ENCODE assay signal across 8 cellular contexts in genomic region chr9:127734747-127735529, GRCh38. TPM values are rescaled to one million over a fixed set of nuclear protein-coding genes. Genes with fewer than 3 reads are reported as not detected.
A peak's percentile ranks its signal among the peaks of the same experiment; 100 is the strongest.
DNase-seq lines count a peak whose midpoint lies in the region; ATAC-seq and TF ChIP-seq lines count a peak whose summit lies in the region.

TOR2A (minus strand) TSS chr9:127735294; CDS start chr9:127735270, 24 bp downstream.

- H3K4me3 ChIP-seq in WERI-Rb-1 (ENCODE audit: low read depth, low read length): peak within 1 kb of the TSS; percentile 69
- peak within 1 kb of the TSS; percentile 59 to 62 (median 61) for H3K4me3 ChIP-seq in mammary epithelial cell (replicated peaks in 1 of 3; ENCODE audit: insufficient read depth in 1 of 3, low read depth in 2 of 3, low read length in 3 of 3)

- in situ Hi-C loops in mammary epithelial cell (cut with MboI; ENCODE audit: low sequenced_read_pairs in 2 of 2): loop anchor here (5.0 kb wide), 3 partner anchors 47 to 182 kb away; partner anchors contain the start of gene ST6GALNAC4 (in 1 of the 2)

- H3K27ac ChIP-seq in WERI-Rb-1: peak within 1 kb of the TSS; percentile 97
- peak within 1 kb of the TSS; percentile 51 for H3K27ac ChIP-seq in mammary epithelial cell (ENCODE audit: insufficient read depth, low read depth, low read length)

- peak within 1 kb of the TSS; percentile 30 for H3K9ac ChIP-seq in mammary epithelial cell (ENCODE audit: insufficient read depth, low read length)

- intact Hi-C loops in mammary epithelial cell (cut with micrococcal nuclease): loop anchor here (1.0 to 5.0 kb wide), 7 partner anchors 50 to 373 kb away; partner anchors contain the start of gene STXBP1

- H3K36me3 ChIP-seq in WERI-Rb-1 (peaks cover 7% of the 10 kb centered on the region), mammary epithelial cell (ENCODE audit: insufficient read depth, low read length) (no peaks in the 10 kb centered on the region)

- H3K27me3 ChIP-seq in WERI-Rb-1 (ENCODE audit: insufficient read depth, low read depth, severe bottlenecking) (no peaks in the 10 kb centered on the region), mammary epithelial cell (ENCODE audit: insufficient read depth, low read length) (no peaks in the 10 kb centered on the region)

- H2AFZ ChIP-seq in mammary epithelial cell (ENCODE audit: low read depth, low read length): peak within 1 kb of the TSS; percentile 85

- dilution Hi-C loops in mammary epithelial cell (cut with HindIII; ENCODE audit: low sequenced_read_pairs): no loop called here

- DNase-seq in AG08396 (ENCODE audit: low spot score) (peak; percentile 98), NCI-H2227 (lab: John Stamatoyannopoulos, UW; ENCODE audit: unreplicated experiment) (peak; percentile 97), WERI-Rb-1 (peak; percentile 98), mammary epithelial cell (peak; percentile 95), iPS-NIHi7 (ENCODE audit: extremely low spot score) (peak; percentile 97), smooth muscle cell of the brain vasculature (ENCODE audit: low read depth, low spot score) (peak; percentile 94)

- H3K4me2 ChIP-seq in mammary epithelial cell (ENCODE audit: insufficient read depth, low read depth, low read length): peak within 1 kb of the TSS; percentile 96

- no peaks in the 10 kb centered on the region for H3K9me3 ChIP-seq in WERI-Rb-1 (ENCODE audit: severe bottlenecking)
- H3K9me3 ChIP-seq in mammary epithelial cell (replicated peaks; ENCODE audit: insufficient read depth, low read length): no peaks in the 10 kb centered on the region

- WGBS in mammary epithelial cell (ENCODE audit: low coverage, missing lambda C conversion rate): under 1% methylated on average over 20 of the region's 76 CpGs

- H4K20me1 ChIP-seq in mammary epithelial cell (ENCODE audit: insufficient read depth, low read length): no peaks in the 10 kb centered on the region

- CTCF ChIA-PET in mammary epithelial cell (lab: Charles Lee; ENCODE audit: low non-redundant PET): interaction anchor here (0.5 to 1.5 kb wide), 16 partner anchors 16 to 750 kb away, joined by 3 to 20 read pairs (median 4); no protein-coding TSS in a partner anchor

- no TSS peak for BruUV-seq in mammary epithelial cell (replicated peaks; lab: Mats Ljungman, UMichigan)

- H3K79me2 ChIP-seq in mammary epithelial cell (ENCODE audit: insufficient read depth, low read length): peaks cover 8% of the 10 kb centered on the region

- peak; percentile 98 for TF ChIP-seq CTCF in WERI-Rb-1 (IDR thresholded peaks at IDR 0.05; ENCODE audit: low read depth, low read length)
- TF ChIP-seq CTCF in mammary epithelial cell (conservative IDR thresholded peaks at IDR 0.05 in 1 of 2, IDR thresholded peaks at IDR 0.05 in 1 of 2; ENCODE audit: extremely low read depth in 1 of 2, insufficient read depth in 1 of 2, low read depth in 1 of 2, low read length in 2 of 2): peak; percentile 84 to 94

- H3K4me1 ChIP-seq in mammary epithelial cell (ENCODE audit: insufficient read depth, low read length): peaks cover 20% of the 10 kb centered on the region

- ATAC-seq in GM18907 (IDR thresholded peaks at IDR 0.05; ENCODE audit: unreplicated experiment): peak; percentile 81
- peak; percentile 78 for ATAC-seq in HG03159 (IDR thresholded peaks at IDR 0.05; ENCODE audit: unreplicated experiment)

RNA-seq across cellular contexts. Expression of gene TOR2A, which starts in this region (rescaled TPM):
- total RNA-seq in mammary epithelial cell: 10 to 100 TPM in 1 of 2 donors, 1 to 10 TPM in 1; 4.0 to 13.2 TPM
- polyA plus RNA-seq in mammary epithelial cell: 10.3 TPM
- 5.6 TPM for polyA minus RNA-seq in mammary epithelial cell

Comparison
In these comparisons a context has a peak if more than half of its experiments do, and no peak if none do; other contexts are left out.
1. Peak in every context shown above with its lines: DNase-seq, ATAC-seq, H3K4me3 ChIP-seq and H3K27ac ChIP-seq.